ENCODE assay signal across 20 cellular contexts in the genomic region with DNA sequence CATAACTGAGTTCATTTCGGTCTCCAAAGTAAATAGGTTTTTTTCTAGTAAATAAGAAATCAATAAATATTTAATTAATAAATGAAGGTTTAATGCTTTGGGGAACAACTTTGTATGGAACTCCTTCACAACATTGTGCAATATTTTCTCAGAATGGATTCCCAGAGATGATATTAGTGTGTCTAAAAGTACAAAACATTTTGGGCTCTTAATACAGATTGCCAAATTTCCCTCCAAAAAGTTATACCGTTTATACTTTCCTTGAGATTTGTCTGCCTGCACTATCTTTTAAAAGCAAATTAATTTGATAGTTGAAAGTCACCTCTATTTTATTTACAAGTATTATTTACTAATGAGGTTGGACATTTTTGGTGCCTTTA.
"Had no signal": no experiment of that assay in that cellular context is flagged by ENCODE, and none has a peak within 500 bp of the region (broad histone marks: within the 10 kb centered on the region; RNA-seq: fewer than 3 reads in every experiment).

No MANE protein-coding gene starts in this region.

- H3K27ac ChIP-seq: HL-60, KMS-11, RWPE1 had no signal

- ATAC-seq: T-cell had no signal

- H3K4me2 ChIP-seq: KMS-11 had no signal

- H3K9ac ChIP-seq: KMS-11 had no signal

- DNase-seq: Kasumi-1, MM.1S, NCI-H1092 treated with DMSO at 0.1 percent for 48 hours, NCI-H1436, NCI-H187, NCI-H2029, NCI-H2081 treated with DMSO at 0.1 percent for 48 hours, NCI-H2171, NCI-H226, NCI-H446, NCI-H510A, NCI-H524 treated with DMSO at 0.1 percent for 48 hours, NCI-H69, NCI-H774, SHP77, SW 1271, T-cell had no signal
